ENCODE assay signal across 17 cellular contexts in genomic region chr5:83974151-83974822, GRCh38.
DNase-seq lines count a peak whose midpoint lies in the region; ATAC-seq and TF ChIP-seq lines count a peak whose summit lies in the region.
"Had no signal": no experiment of that assay in that cellular context is flagged by ENCODE, and none has a peak within 500 bp of the region (broad histone marks: within the 10 kb centered on the region; RNA-seq: fewer than 3 reads in every experiment).

No MANE protein-coding gene starts in this region.

- H4K91ac ChIP-seq in IMR-90 (ENCODE audit: insufficient read depth, low read depth, low read length) = 0 out of 2 replicates have a peak overlapping the region, but pooled peaks have one; percentile 13

- peak overlapping the region; percentile 50; the same call in 1 of the 2 replicates for H3K4me2 ChIP-seq in IMR-90 (ENCODE audit: low read depth, low read length)

- no peak for TF ChIP-seq RAD21 in IMR-90 (IDR thresholded peaks at IDR 0.05; ENCODE audit: low read length)

- peak overlapping the region; percentile 88; the same call in 1 of the 2 replicates for H3K18ac ChIP-seq in IMR-90 (ENCODE audit: low read depth, low read length)

- H2BK20ac ChIP-seq in IMR-90 (ENCODE audit: low read depth, low read length) = no peak overlapping the region

- peaks cover 0 to 5% of the 10 kb centered on the region in 2 experiments; a peak in 2 of 4 replicates for H3K79me1 ChIP-seq in IMR-90 (ENCODE audit: low read depth in 1 of 2, low read length in 2 of 2)

- BruUV-seq in IMR-90 (replicated peaks; lab: Mats Ljungman, UMichigan) = no TSS peak

- POLR2A ChIA-PET in IMR-90 (lab: Charles Lee; ENCODE audit: unreplicated experiment) = no interaction called here

- no peak overlapping the region for H3K9ac ChIP-seq in IMR-90 (ENCODE audit: low read depth, low read length)

- peak overlapping the region; percentile 25 for H3K27ac Mint-ChIP-seq in mesothelial cell of epicardium
- no peak overlapping the region for H3K27ac Mint-ChIP-seq in stimulated activated memory B cell treated with anti-CD40 and anti-IgM and Interleukin-4, amounts not matched to agents 10 μg/mL and 1 μg/mL and 100 μg/mL, for 72 hours
- H3K27ac Mint-ChIP-seq: activated CD4-positive, alpha-beta memory T cell treated with anti-CD3 and anti-CD28 coated beads, Interleukin-2, amount 10 ng/mL, durations not matched to agents 7 days and 5 days; activated T-helper 1 cell treated with anti-CD3 and anti-CD28 coated beads, Interleukin-12 subunit alpha, Interleukin-12 subunit beta, Interleukin-2, Interleukin-4 antibody, amounts not matched to agents 30 ng/mL and 10 ng/mL and 1 ng/mL, durations not matched to agents 14 hours and 24 hours and 36 hours; IgD-negative memory B cell had no signal

- peaks cover 13% of the 10 kb centered on the region for H3K4me1 Mint-ChIP-seq in mesothelial cell of epicardium
- no peaks in the 10 kb centered on the region for H3K4me1 Mint-ChIP-seq in stimulated activated memory B cell treated with anti-CD40 and anti-IgM and Interleukin-4, amounts not matched to agents 10 μg/mL and 1 μg/mL and 100 μg/mL, for 72 hours
- H3K4me1 Mint-ChIP-seq: activated CD4-positive, alpha-beta memory T cell treated with anti-CD3 and anti-CD28 coated beads, Interleukin-2, amount 10 ng/mL, durations not matched to agents 7 days and 5 days; central memory CD8-positive, alpha-beta T cell; IgD-negative memory B cell had no signal

- H3K4me3 Mint-ChIP-seq in mesothelial cell of epicardium = no peak overlapping the region
- H3K4me3 Mint-ChIP-seq in stimulated activated memory B cell treated with anti-CD40 and anti-IgM and Interleukin-4, amounts not matched to agents 10 μg/mL and 1 μg/mL and 100 μg/mL, for 72 hours = no peak overlapping the region
- H3K4me3 Mint-ChIP-seq: activated CD4-positive, alpha-beta memory T cell treated with anti-CD3 and anti-CD28 coated beads, Interleukin-2, amount 10 ng/mL, durations not matched to agents 7 days and 5 days; activated T-helper 1 cell treated with anti-CD3 and anti-CD28 coated beads, Interleukin-12 subunit alpha, Interleukin-12 subunit beta, Interleukin-2, Interleukin-4 antibody, amounts not matched to agents 30 ng/mL and 10 ng/mL and 1 ng/mL, durations not matched to agents 14 hours and 24 hours and 36 hours; central memory CD8-positive, alpha-beta T cell; IgD-negative memory B cell had no signal

- peaks cover 4% of the 10 kb centered on the region for H3K9me1 ChIP-seq in IMR-90 (ENCODE audit: insufficient read depth, low read length)

- H3K4me3 ChIP-seq in IMR-90 (ENCODE audit: insufficient read depth, low read depth, low read length) = no peak overlapping the region
- no peak overlapping the region for H3K4me3 ChIP-seq in ectodermal cell (ENCODE audit: insufficient read depth, low read depth, low read length)
- H3K4me3 ChIP-seq: lower lobe of right lung had no signal

- H3K9me3 ChIP-seq in IMR-90 (ENCODE audit: control insufficient read depth, insufficient read depth, low read length) = no peaks in the 10 kb centered on the region
- no peaks in the 10 kb centered on the region for H3K9me3 ChIP-seq in ectodermal cell (ENCODE audit: control insufficient read depth, low read length)
- H3K9me3 ChIP-seq: lower lobe of right lung had no signal

- WGBS in IMR-90 (ENCODE audit: extremely low coverage in 2 of 2, insufficient read length in 1 of 2), 2 experiments = no CpG with 5 or more reads among the region's 6 CpGs
- WGBS in ectodermal cell, 2 experiments = 34 to 41% methylated on average over 5 to 6 of the region's 6 CpGs

- no peak overlapping the region for H2BK5ac ChIP-seq in IMR-90 (ENCODE audit: low read depth, low read length, poor library complexity, severe bottlenecking)

- no peak overlapping the region for H3K56ac ChIP-seq in IMR-90 (ENCODE audit: extremely low read depth, insufficient read depth, low read length)

- no peak overlapping the region for H3K23ac ChIP-seq in IMR-90 (ENCODE audit: low read depth, low read length)

- TF ChIP-seq CTCF in IMR-90 (conservative IDR thresholded peaks at IDR 0.05; ENCODE audit: low read depth, low read length) (no peak), mesothelial cell of epicardium (IDR thresholded peaks at IDR 0.05; ENCODE audit: unreplicated experiment) (no peak)

- CTCF ChIA-PET in IMR-90 (lab: Yijun Ruan, JAX) = no interaction called here

- 0 out of 2 replicates have a peak overlapping the region, but pooled peaks have one; percentile 2 for H3K14ac ChIP-seq in IMR-90 (replicated peaks; ENCODE audit: low read depth, low read length)

- H3K36me3 ChIP-seq in IMR-90 (ENCODE audit: control insufficient read depth, insufficient read depth, low read length) = no peaks in the 10 kb centered on the region
- no peaks in the 10 kb centered on the region for H3K36me3 ChIP-seq in ectodermal cell (ENCODE audit: control insufficient read depth, insufficient read depth, low read length)
- H3K36me3 ChIP-seq: lower lobe of right lung had no signal

- no peaks in the 10 kb centered on the region for H4K20me1 ChIP-seq in IMR-90 (ENCODE audit: insufficient read depth, low read length)

- peak overlapping the region; percentile 49; the same call in 1 of the 2 replicates for H3K27ac ChIP-seq in IMR-90 (ENCODE audit: insufficient read depth, low read length)
- H3K27ac ChIP-seq in ectodermal cell (ENCODE audit: insufficient read depth, low read depth, low read length, poor library complexity, severe bottlenecking) = peak overlapping the region; percentile 4
- H3K27ac ChIP-seq: lower lobe of right lung, RWPE1 had no signal

- in situ Hi-C loops in IMR-90 (cut with MboI; ENCODE audit: low sequenced_read_pairs) = no loop called here

- intact Hi-C loops in IMR-90 (cut with micrococcal nuclease) = no loop called here

- no peaks in the 10 kb centered on the region for H3K27me3 Mint-ChIP-seq in mesothelial cell of epicardium (ENCODE audit: low read depth)
- H3K27me3 Mint-ChIP-seq in stimulated activated memory B cell treated with anti-CD40 and anti-IgM and Interleukin-4, amounts not matched to agents 10 μg/mL and 1 μg/mL and 100 μg/mL, for 72 hours = no peaks in the 10 kb centered on the region
- H3K27me3 Mint-ChIP-seq: activated CD4-positive, alpha-beta memory T cell treated with anti-CD3 and anti-CD28 coated beads, Interleukin-2, amount 10 ng/mL, durations not matched to agents 7 days and 5 days; central memory CD8-positive, alpha-beta T cell; IgD-negative memory B cell had no signal

- no peak overlapping the region; a peak in 1 of 4 replicates for H4K8ac ChIP-seq in IMR-90 (ENCODE audit: low read depth in 2 of 2, low read length in 2 of 2)

- H2BK15ac ChIP-seq in IMR-90 (ENCODE audit: low read depth, low read length) = no peak overlapping the region

- no peak overlapping the region for H2AFZ ChIP-seq in IMR-90 (replicated peaks; ENCODE audit: low read length, poor library complexity)

- H2AK5ac ChIP-seq in IMR-90 (ENCODE audit: low read depth, low read length) = no peak overlapping the region

- H2AK9ac ChIP-seq in IMR-90 (replicated peaks; ENCODE audit: low read depth, low read length, poor library complexity) = no peak overlapping the region

- peak overlapping the region; percentile 12; the same call in 1 of the 2 replicates for H2BK120ac ChIP-seq in IMR-90 (ENCODE audit: low read depth, low read length)

- H3K27me3 ChIP-seq in IMR-90 (ENCODE audit: control insufficient read depth, insufficient read depth, low read length) (no peaks in the 10 kb centered on the region), ectodermal cell (ENCODE audit: control insufficient read depth, insufficient read depth, low read length, poor library complexity, severe bottlenecking) (no peaks in the 10 kb centered on the region)

- DNase-seq in EL (peak; percentile 7), IMR-90 (peak; percentile 3), mesothelial cell of epicardium (ENCODE audit: low spot score in 2 of 2, unreplicated experiment in 2 of 2) (no peak), KG1 (lab: John Stamatoyannopoulos, UW) (no peak), activated T-cell treated with anti-CD3 and anti-CD28 coated beads for 4 hours (no peak), NCI-H1436 treated with DMSO at 0.1 percent for 48 hours (lab: John Stamatoyannopoulos, UW) (no peak)
- DNase-seq: activated CD4-positive, alpha-beta memory T cell treated with anti-CD3 and anti-CD28 coated beads, Interleukin-2, amount 10 ng/mL, durations not matched to agents 7 days and 5 days; GDM1; lower lobe of right lung; NCI-H1048; NCI-H2081 treated with DMSO at 0.1 percent for 48 hours had no signal

- dilution Hi-C loops in IMR-90 (cut with HindIII; ENCODE audit: low sequenced_read_pairs, unreplicated experiment) = no loop called here

- TF ChIP-seq POLR2A in IMR-90 (IDR thresholded peaks at IDR 0.05; ENCODE audit: low read depth, low read length) = no peak

- peak overlapping the region; percentile 76; the same call in 1 of the 2 replicates for H4K5ac ChIP-seq in IMR-90 (ENCODE audit: low read depth, low read length)

- H3K4ac ChIP-seq in IMR-90 (ENCODE audit: low read depth, low read length) = no peak overlapping the region; the same call in 1 of the 2 replicates

- H3K4me1 ChIP-seq in IMR-90 (ENCODE audit: control insufficient read depth, insufficient read depth, low read length) (peaks cover 4% of the 10 kb centered on the region), ectodermal cell (ENCODE audit: control insufficient read depth, insufficient read depth, low read length) (no peaks in the 10 kb centered on the region)
- H3K4me1 ChIP-seq: lower lobe of right lung had no signal

- H3K36me3 Mint-ChIP-seq in mesothelial cell of epicardium = no peaks in the 10 kb centered on the region
- H3K36me3 Mint-ChIP-seq in stimulated activated memory B cell treated with anti-CD40 and anti-IgM and Interleukin-4, amounts not matched to agents 10 μg/mL and 1 μg/mL and 100 μg/mL, for 72 hours = no peaks in the 10 kb centered on the region
- H3K36me3 Mint-ChIP-seq: IgD-negative memory B cell had no signal

- no peaks in the 10 kb centered on the region for H3K9me3 Mint-ChIP-seq in mesothelial cell of epicardium
- H3K9me3 Mint-ChIP-seq in stimulated activated memory B cell treated with anti-CD40 and anti-IgM and Interleukin-4, amounts not matched to agents 10 μg/mL and 1 μg/mL and 100 μg/mL, for 72 hours = no peaks in the 10 kb centered on the region
- H3K9me3 Mint-ChIP-seq: activated CD4-positive, alpha-beta memory T cell treated with anti-CD3 and anti-CD28 coated beads, Interleukin-2, amount 10 ng/mL, durations not matched to agents 7 days and 5 days; activated T-helper 1 cell treated with anti-CD3 and anti-CD28 coated beads, Interleukin-12 subunit alpha, Interleukin-12 subunit beta, Interleukin-2, Interleukin-4 antibody, amounts not matched to agents 30 ng/mL and 10 ng/mL and 1 ng/mL, durations not matched to agents 14 hours and 24 hours and 36 hours; central memory CD8-positive, alpha-beta T cell; IgD-negative memory B cell had no signal

- no peak for ATAC-seq in IMR-90 (ENCODE audit: low read depth)
- no peak for ATAC-seq in stimulated activated memory B cell treated with anti-CD40 and anti-IgM and Interleukin-4, amounts not matched to agents 10 μg/mL and 1 μg/mL and 100 μg/mL, for 72 hours
- ATAC-seq: lower lobe of right lung had no signal

TF ChIP-seq in IMR-90, 13 proteins besides CTCF, POLR2A, EP300 and RAD21 (continues in another document):
- TF ChIP-seq CHD1 (IDR thresholded peaks at IDR 0.05; ENCODE audit: low read depth, low read length) (no peak), MXI1 (IDR thresholded peaks at IDR 0.05; ENCODE audit: borderline replicate concordance, low read depth, low read length) (no peak), CEBPB (IDR thresholded peaks at IDR 0.05; ENCODE audit: low read depth, low read length) (no peak)

Comparison
In these comparisons a context has a peak if more than half of its experiments do, and no peak if none do; other contexts are left out.
1. DNase-seq: peak in EL (single experiment) and IMR-90 (single experiment); none in mesothelial cell of epicardium (0 of 2), KG1 (single experiment), activated T-cell treated with anti-CD3 and anti-CD28 coated beads for 4 hours (single experiment) and NCI-H1436 treated with DMSO at 0.1 percent for 48 hours (single experiment).